In the genomic region with DNA sequence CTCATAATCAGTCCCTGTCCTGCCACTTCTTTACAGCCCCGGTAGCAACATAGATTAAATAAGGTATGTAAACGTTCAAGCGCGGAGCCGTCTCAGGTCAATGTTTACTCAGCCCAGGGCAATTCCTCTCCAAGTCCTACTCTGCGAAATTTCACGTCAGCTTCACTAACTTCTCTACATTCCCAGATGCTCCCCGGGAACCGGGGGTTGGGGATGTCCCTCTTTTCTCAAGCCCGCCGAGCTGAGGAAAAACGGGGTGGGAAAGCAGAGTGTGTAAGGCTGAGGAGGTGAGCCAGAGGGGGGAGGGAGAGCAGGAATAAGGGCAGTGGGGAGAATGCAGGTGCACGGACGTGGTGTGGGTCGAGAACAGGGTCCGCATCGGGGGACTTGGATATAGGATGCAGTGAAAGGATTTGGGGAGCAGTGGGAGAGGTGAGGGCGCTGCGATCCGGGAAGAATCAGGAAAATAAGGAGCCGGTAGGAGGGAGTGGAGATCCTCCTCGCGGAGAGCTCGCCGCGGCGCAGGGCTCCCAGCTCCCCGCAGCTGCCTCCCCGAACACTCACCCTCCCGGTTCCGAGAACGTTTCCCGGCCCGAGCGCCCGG, we compare ENCODE assay signal across 8 cellular contexts. TPM values are rescaled to one million over a fixed set of nuclear protein-coding genes. Genes with fewer than 3 reads are reported as not detected.
DNase-seq lines count a peak whose midpoint lies in the region; ATAC-seq and TF ChIP-seq lines count a peak whose summit lies in the region.

No MANE protein-coding gene starts in this region.

- ATAC-seq in HG02610 (IDR thresholded peaks at IDR 0.05; ENCODE audit: unreplicated experiment) (peak; percentile 3), esophagus mucosa (peak; percentile 3), GM19023 (IDR thresholded peaks at IDR 0.05; ENCODE audit: unreplicated experiment) (no peak)

- no peak for DNase-seq in C1 segment of cervical spinal cord (lab: John Stamatoyannopoulos, UW)
- no peak for DNase-seq in NK-92 treated with Interleukin-12 subunit alpha and Interleukin-12 subunit beta, amount 100 ng/mL, for 24 hours (lab: John Stamatoyannopoulos, UW)

- H3K36me3 ChIP-seq in BLaER1 treated with 17β-estradiol and CSF1 and Interleukin-3, amounts not matched to agents 10 nM and 100 nM: no peaks in the 10 kb centered on the region

- H3K4me2 ChIP-seq in BLaER1 treated with 17β-estradiol and CSF1 and Interleukin-3, amounts not matched to agents 10 nM and 100 nM: peak overlapping the region; percentile 92 to 99 (median 95)

- peak overlapping the region; percentile 75 to 94 (median 87) for H3K4me3 ChIP-seq in BLaER1 treated with 17β-estradiol and CSF1 and Interleukin-3, amounts not matched to agents 10 nM and 100 nM
- peak overlapping the region; percentile 83 for H3K4me3 ChIP-seq in WI38 (ENCODE audit: low read depth, low read length)

- no peak for TF ChIP-seq CTCF in WI38 (IDR thresholded peaks at IDR 0.05; ENCODE audit: low read depth, low read length)
- no peak for TF ChIP-seq CTCF in nephron (IDR thresholded peaks at IDR 0.05; ENCODE audit: unreplicated experiment in 3 of 3)

- H3K4me1 Mint-ChIP-seq in nephron: peaks cover 22% of the 10 kb centered on the region

- peak overlapping the region; percentile 91 to 100 (median 93) for H3K9ac ChIP-seq in BLaER1 treated with 17β-estradiol and CSF1 and Interleukin-3, amounts not matched to agents 10 nM and 100 nM

- H3K4me3 Mint-ChIP-seq in nephron: peak overlapping the region; percentile 93 to 99 (median 94)

- H4K20me1 ChIP-seq in BLaER1 treated with 17β-estradiol and CSF1 and Interleukin-3, amounts not matched to agents 10 nM and 100 nM: peaks cover 0 to 24% (median 0%) of the 10 kb centered on the region in 11 experiments; a peak in 4 of 22 replicates

- peak overlapping the region; percentile 56 to 95 (median 76) for H3K27ac Mint-ChIP-seq in nephron

- no peaks in the 10 kb centered on the region for H3K9me3 ChIP-seq in BLaER1 treated with 17β-estradiol and CSF1 and Interleukin-3, amounts not matched to agents 10 nM and 100 nM (replicated peaks in 1 of 11)

- peaks cover 38 to 58% (median 56%) of the 10 kb centered on the region in 10 experiments for H3K4me1 ChIP-seq in BLaER1 treated with 17β-estradiol and CSF1 and Interleukin-3, amounts not matched to agents 10 nM and 100 nM

- H3K9me3 Mint-ChIP-seq in nephron: no peaks in the 10 kb centered on the region

- peaks cover 23% of the 10 kb centered on the region for H3K27me3 Mint-ChIP-seq in nephron (ENCODE audit: low read depth)

- peak overlapping the region; percentile 90 to 100 (median 95) for H3K27ac ChIP-seq in BLaER1 treated with 17β-estradiol and CSF1 and Interleukin-3, amounts not matched to agents 10 nM and 100 nM

- H3K36me3 Mint-ChIP-seq in nephron (ENCODE audit: low read depth): no peaks in the 10 kb centered on the region

- no peaks in the 10 kb centered on the region for H3K27me3 ChIP-seq in BLaER1 treated with 17β-estradiol and CSF1 and Interleukin-3, amounts not matched to agents 10 nM and 100 nM

RNA-seq across cellular contexts. Expression of a gene that starts 0.5 kb away (rescaled TPM):
- 34.1 TPM for total RNA-seq in esophagus mucosa

RNA-seq across cellular contexts. Expression of a gene that starts 26.8 kb away (rescaled TPM):
- 15.5 TPM for total RNA-seq in esophagus mucosa
